16 cellular contexts compared by ENCODE assay signal in the genomic region with DNA sequence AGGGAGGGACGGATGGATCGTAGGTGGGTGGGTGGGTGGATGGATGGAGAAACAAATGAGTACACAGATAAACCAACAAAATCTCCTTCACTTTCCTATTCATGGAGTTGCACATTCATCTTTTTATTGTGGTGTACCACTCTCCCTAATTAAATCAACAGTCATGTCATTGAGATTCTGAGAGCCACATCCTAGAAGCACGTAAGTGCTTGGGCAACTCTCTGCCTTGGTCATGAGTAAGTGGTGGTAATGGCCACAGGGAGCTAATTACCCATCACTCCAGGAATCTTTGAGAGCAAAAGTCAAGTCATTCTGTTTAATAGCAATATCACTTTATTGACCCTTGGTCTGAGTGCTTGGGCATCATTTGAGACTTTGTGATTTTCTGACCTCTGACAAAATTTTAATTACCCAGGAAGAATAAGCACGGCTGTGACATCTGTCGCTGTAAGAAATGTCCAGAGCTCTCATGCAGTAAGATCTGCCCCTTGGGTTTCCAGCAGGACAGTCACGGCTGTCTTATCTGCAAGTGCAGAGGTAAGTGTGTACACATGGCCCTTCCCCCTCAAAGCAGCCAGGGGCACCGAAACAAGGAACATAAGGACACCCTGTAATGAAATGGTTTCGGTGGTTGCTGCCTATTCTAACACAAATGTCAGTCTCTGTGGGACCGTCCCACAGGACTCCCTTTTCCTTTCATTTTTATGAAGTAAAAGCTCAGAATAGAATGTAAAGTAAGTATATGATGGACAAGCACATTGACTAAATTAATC.
DNase-seq lines count a peak whose midpoint lies in the region; ATAC-seq, FAIRE-seq and TF ChIP-seq lines count a peak whose summit lies in the region.
"Had no signal": no experiment of that assay in that cellular context is flagged by ENCODE, and none has a peak within 500 bp of the region (broad histone marks: within the 10 kb centered on the region; RNA-seq: fewer than 3 reads in every experiment).

No MANE protein-coding gene starts in this region.

- ATAC-seq in HG02885 (IDR thresholded peaks at IDR 0.05; ENCODE audit: poor library complexity, unreplicated experiment): peak; percentile 78
- peak; percentile 29 for ATAC-seq in upper lobe of right lung
- no peak for ATAC-seq in foreskin keratinocyte

- no peaks in the 10 kb centered on the region for H3K9me3 Mint-ChIP-seq in activated CD4-positive, alpha-beta T cell treated with anti-CD3 and anti-CD28 coated beads, Interleukin-2, amount 10 ng/mL, durations not matched to agents 24 days and 14 days
- H3K9me3 Mint-ChIP-seq in astrocyte (ENCODE audit: unreplicated experiment): no peaks in the 10 kb centered on the region
- H3K9me3 Mint-ChIP-seq: nephron had no signal

- H4K20me1 ChIP-seq in astrocyte (ENCODE audit: insufficient read depth, low read length): peaks cover 4% of the 10 kb centered on the region

- H3K4me2 ChIP-seq in astrocyte (ENCODE audit: low read length): no peak overlapping the region

- TF ChIP-seq CTCF in astrocyte (IDR thresholded peaks at IDR 0.05; ENCODE audit: insufficient read depth, low read depth, low read length) (no peak), upper lobe of right lung (IDR thresholded peaks at IDR 0.05) (no peak), foreskin keratinocyte (conservative IDR thresholded peaks at IDR 0.05) (no peak)

- H3K36me3 Mint-ChIP-seq in activated CD4-positive, alpha-beta T cell treated with anti-CD3 and anti-CD28 coated beads, Interleukin-2, amount 10 ng/mL, durations not matched to agents 24 days and 14 days (ENCODE audit: low read depth): no peaks in the 10 kb centered on the region
- peaks cover 24% of the 10 kb centered on the region for H3K36me3 Mint-ChIP-seq in astrocyte (ENCODE audit: low read depth, unreplicated experiment)

- peaks cover 7% of the 10 kb centered on the region for H3K79me2 ChIP-seq in astrocyte (ENCODE audit: insufficient read depth, low read length)

- H3K27me3 ChIP-seq in astrocyte (ENCODE audit: insufficient read depth, low read length) (no peaks in the 10 kb centered on the region), upper lobe of right lung (no peaks in the 10 kb centered on the region), foreskin keratinocyte (no peaks in the 10 kb centered on the region)
- H3K27me3 ChIP-seq: vagina had no signal

- H3K9ac ChIP-seq in astrocyte (ENCODE audit: low read length): no peak overlapping the region

- DNase-seq in activated CD4-positive, alpha-beta T cell treated with anti-CD3 and anti-CD28 coated beads, Interleukin-2, amount 10 ng/mL, durations not matched to agents 24 days and 14 days: peak; percentile 17
- no peak for DNase-seq in activated CD4-positive, alpha-beta T cell treated with anti-CD3 and anti-CD28 coated beads, Interleukin-2, amount 50 U/mL, for 48 hours
- DNase-seq in astrocyte (ENCODE audit: low read depth) (peak; percentile 49), upper lobe of right lung (no peak), foreskin keratinocyte (no peak), superior temporal gyrus (ENCODE audit: extremely low spot score) (no peak), occipital lobe (lab: John Stamatoyannopoulos, UW) (no peak)
- DNase-seq: ACHN, DMS153, KBM-7, kidney glomerular epithelial cell, NCI-H2171 treated with DMSO at 0.1 percent for 48 hours, RPMI8226 had no signal

- no peak overlapping the region for H3K4me3 Mint-ChIP-seq in activated CD4-positive, alpha-beta T cell treated with anti-CD3 and anti-CD28 coated beads, Interleukin-2, amount 10 ng/mL, durations not matched to agents 24 days and 14 days
- H3K4me3 Mint-ChIP-seq in astrocyte (ENCODE audit: unreplicated experiment): no peak overlapping the region
- H3K4me3 Mint-ChIP-seq: nephron had no signal

- H3K9me3 ChIP-seq in astrocyte (ENCODE audit: insufficient read depth, low read depth, low read length) (no peaks in the 10 kb centered on the region), upper lobe of right lung (no peaks in the 10 kb centered on the region)
- H3K9me3 ChIP-seq: vagina had no signal

- no peak for FAIRE-seq in astrocyte (lab: Jason Lieb, UNC)

- H3K4me3 ChIP-seq in astrocyte (ENCODE audit: insufficient read depth, low read depth, low read length) (no peak overlapping the region), upper lobe of right lung (no peak overlapping the region)
- H3K4me3 ChIP-seq: vagina had no signal

- peaks cover 77% of the 10 kb centered on the region for H3K36me3 ChIP-seq in astrocyte (ENCODE audit: insufficient read depth, low read length)
- peaks cover 76% of the 10 kb centered on the region for H3K36me3 ChIP-seq in upper lobe of right lung

- H3K4me1 Mint-ChIP-seq in activated CD4-positive, alpha-beta T cell treated with anti-CD3 and anti-CD28 coated beads, Interleukin-2, amount 10 ng/mL, durations not matched to agents 24 days and 14 days: no peaks in the 10 kb centered on the region
- peaks cover 12% of the 10 kb centered on the region for H3K4me1 Mint-ChIP-seq in astrocyte (ENCODE audit: low read depth, unreplicated experiment)
- H3K4me1 Mint-ChIP-seq: nephron had no signal

- H2AFZ ChIP-seq in astrocyte (ENCODE audit: low read depth, low read length): no peak overlapping the region

- no peaks in the 10 kb centered on the region for H3K27me3 Mint-ChIP-seq in activated CD4-positive, alpha-beta T cell treated with anti-CD3 and anti-CD28 coated beads, Interleukin-2, amount 10 ng/mL, durations not matched to agents 24 days and 14 days
- no peaks in the 10 kb centered on the region for H3K27me3 Mint-ChIP-seq in astrocyte (ENCODE audit: low read depth, unreplicated experiment)

- no peak overlapping the region for H3K27ac ChIP-seq in astrocyte (ENCODE audit: low read depth, low read length)
- H3K27ac ChIP-seq in upper lobe of right lung: no peak overlapping the region
- no peak overlapping the region for H3K27ac ChIP-seq in foreskin keratinocyte
- H3K27ac ChIP-seq: vagina had no signal

- no peak overlapping the region for H3K27ac Mint-ChIP-seq in activated CD4-positive, alpha-beta T cell treated with anti-CD3 and anti-CD28 coated beads, Interleukin-2, amount 10 ng/mL, durations not matched to agents 24 days and 14 days
- H3K27ac Mint-ChIP-seq in astrocyte (ENCODE audit: unreplicated experiment): no peak overlapping the region
- H3K27ac Mint-ChIP-seq: nephron had no signal

- intact Hi-C loops in activated CD4-positive, alpha-beta T cell treated with anti-CD3 and anti-CD28 coated beads, Interleukin-2, amount 10 ng/mL, durations not matched to agents 24 days and 14 days (cut with micrococcal nuclease): no loop called here
- intact Hi-C loops in upper lobe of right lung (cut with DNase I): no loop called here

- H3K4me1 ChIP-seq in astrocyte (ENCODE audit: insufficient read depth, low read length) (no peaks in the 10 kb centered on the region), upper lobe of right lung (no peaks in the 10 kb centered on the region), foreskin keratinocyte (no peaks in the 10 kb centered on the region)
- H3K4me1 ChIP-seq: vagina had no signal

Comparison
In these comparisons a context has a peak if more than half of its experiments do, and no peak if none do; other contexts are left out.
1. DNase-seq: peak in activated CD4-positive, alpha-beta T cell treated with anti-CD3 and anti-CD28 coated beads, Interleukin-2, amount 10 ng/mL, durations not matched to agents 24 days and 14 days (single experiment) and astrocyte (single experiment); none in activated CD4-positive, alpha-beta T cell treated with anti-CD3 and anti-CD28 coated beads, Interleukin-2, amount 50 U/mL, for 48 hours (0 of 2), upper lobe of right lung (single experiment), foreskin keratinocyte (0 of 2), superior temporal gyrus (single experiment) and occipital lobe (single experiment).